Comparison of ENCODE assay signal across 1 cellular context in genomic region chr9:137270929-137271695, GRCh38.
A peak's percentile ranks its signal among the peaks of the same experiment; 100 is the strongest.
TF ChIP-seq lines count a peak whose summit lies in the region.

No MANE protein-coding gene starts in this region.

TF ChIP-seq in HepG2, 621 proteins besides CTCF, POLR2A, EP300 and RAD21:
- TF ChIP-seq RBFOX2 (IDR thresholded peaks at IDR 0.05; ENCODE audit: low read depth, low read length) (peak; percentile 59), ZNF816 (CRISPR knock-in tag; IDR thresholded peaks at IDR 0.05; ENCODE audit: borderline replicate concordance) (no peak), KLF15 (CRISPR knock-in tag; IDR thresholded peaks at IDR 0.05; ENCODE audit: borderline replicate concordance) (no peak), ZNF740 (CRISPR knock-in tag; IDR thresholded peaks at IDR 0.05) (no peak), AGO2 (optimal IDR thresholded peaks at IDR 0.05; ENCODE audit: low read depth, low read length) (peak; percentile 53), ZSCAN9 (CRISPR knock-in tag; IDR thresholded peaks at IDR 0.05; ENCODE audit: borderline replicate concordance) (no peak), RFX1 (IDR thresholded peaks at IDR 0.05) (no peak), MXI1 (IDR thresholded peaks at IDR 0.05; ENCODE audit: borderline replicate concordance, low read depth, low read length) (no peak), ZNF619 (CRISPR knock-in tag; IDR thresholded peaks at IDR 0.05) (no peak), MATR3 (CRISPR knock-in tag; IDR thresholded peaks at IDR 0.05) (no peak), PRDM10 (CRISPR knock-in tag; IDR thresholded peaks at IDR 0.05; ENCODE audit: low read depth) (no peak)
